Comparison of ENCODE assay signal across 15 cellular contexts in the genomic region with DNA sequence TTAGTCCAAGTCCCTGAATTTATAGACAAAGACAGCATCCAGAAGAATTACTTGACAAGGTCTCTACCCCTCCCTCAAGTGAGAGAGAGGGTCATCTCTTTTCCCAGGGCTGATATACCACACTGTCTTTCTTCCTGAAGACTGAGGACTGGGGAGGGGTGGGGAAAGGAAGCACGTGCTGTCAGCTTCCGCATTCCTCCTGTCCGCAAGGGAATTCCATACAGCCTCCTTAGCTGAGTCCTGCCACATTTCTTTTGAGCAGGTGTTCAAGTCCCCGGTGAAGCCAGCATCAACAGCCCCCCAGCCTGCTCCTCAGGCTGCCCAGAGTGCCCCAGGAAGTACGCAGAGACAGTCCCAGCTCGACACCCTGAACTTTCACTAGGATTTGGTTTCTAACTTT. TPM values are rescaled to one million over a fixed set of nuclear protein-coding genes. Genes with fewer than 3 reads are reported as not detected.
"Had no signal": no experiment of that assay in that cellular context is flagged by ENCODE, and none has a peak within 500 bp of the region (broad histone marks: within the 10 kb centered on the region; RNA-seq: fewer than 3 reads in every experiment).

No MANE protein-coding gene starts in this region.

- H3K27me3 ChIP-seq: ascending aorta, cardiac muscle cell, gastrocnemius medialis, sigmoid colon had no signal

- DNase-seq: activated CD4-positive, CD25-positive, alpha-beta regulatory T cell; activated CD8-positive, alpha-beta memory T cell treated with anti-CD3 and anti-CD28 coated beads, Interleukin-2, amount 10 ng/mL, durations not matched to agents 7 days and 5 days; activated effector memory CD4-positive, alpha-beta T cell treated with anti-CD3 and anti-CD28 coated beads, Interleukin-2, amount 50 U/mL, for 16 hours; activated naive CD8-positive, alpha-beta T cell treated with anti-CD3 and anti-CD28 coated beads, Interleukin-2, amount 10 ng/mL, durations not matched to agents 7 days and 5 days; activated T-cell treated with anti-CD3 and anti-CD28 coated beads, Interleukin-2, amount 50 U/mL, for 24 hours; effector CD8-positive, alpha-beta T cell; gastrocnemius medialis; left colon; sigmoid colon; stimulated activated CD4-positive, alpha-beta T cell treated with anti-CD3 and anti-CD28 coated beads, Interleukin-12 subunit alpha, Interleukin-12 subunit beta, amount 100 ng/mL, for 4 hours; stimulated activated naive CD4-positive, alpha-beta T cell treated with Interleukin-2 at 50 U/mL for 16 hours had no signal

- H3K4me1 ChIP-seq: ascending aorta, gastrocnemius medialis, sigmoid colon had no signal

- H3K4me3 ChIP-seq: ascending aorta, cardiac muscle cell, coronary artery, gastrocnemius medialis, sigmoid colon had no signal

- H3K27ac ChIP-seq: ascending aorta, cardiac muscle cell, coronary artery, gastrocnemius medialis, sigmoid colon had no signal

- H3K9me3 ChIP-seq: ascending aorta, gastrocnemius medialis, sigmoid colon had no signal

- H3K36me3 ChIP-seq: ascending aorta, cardiac muscle cell, gastrocnemius medialis, sigmoid colon had no signal

- ATAC-seq: activated CD8-positive, alpha-beta memory T cell treated with anti-CD3 and anti-CD28 coated beads, Interleukin-2, amount 10 ng/mL, durations not matched to agents 7 days and 5 days; gastrocnemius medialis; left colon; SK-N-SH treated with all-trans-retinoic acid at 6 μM for 48 hours had no signal

RNA-seq across cellular contexts. Expression of a gene that starts 34.2 kb away (rescaled TPM):
- total RNA-seq: ascending aorta, sigmoid colon had no signal
